In genomic region chr10:46264301-46264700, GRCh38 we compare ENCODE assay signal across 10 cellular contexts. TPM values are rescaled to one million over a fixed set of nuclear protein-coding genes. Genes with fewer than 3 reads are reported as not detected.
"Had no signal": no experiment of that assay in that cellular context is flagged by ENCODE, and none has a peak within 500 bp of the region (broad histone marks: within the 10 kb centered on the region; RNA-seq: fewer than 3 reads in every experiment).

No MANE protein-coding gene starts in this region.

RNA-seq across cellular contexts. Expression of gene ANTXRL, which starts 22.5 kb away (rescaled TPM):
- total RNA-seq: activated CD4-positive, alpha-beta memory T cell treated with anti-CD3 and anti-CD28 coated beads for 36 hours; activated CD4-positive, alpha-beta T cell treated with anti-CD3 and anti-CD28 coated beads for 36 hours; activated CD8-positive, alpha-beta memory T cell treated with anti-CD3 and anti-CD28 coated beads for 36 hours; activated naive CD8-positive, alpha-beta T cell treated with anti-CD3 and anti-CD28 coated beads for 36 hours; activated T-cell treated with anti-CD3 and anti-CD28 coated beads, Interleukin-2, amount 50 U/mL, for 4 hours; activated T-helper 1 cell treated with anti-CD3 and anti-CD28 coated beads, Interleukin-12 subunit alpha, Interleukin-12 subunit beta, Interleukin-2, Interleukin-4 antibody, amounts not matched to agents 30 ng/mL and 10 ng/mL and 1 ng/mL, durations not matched to agents 14 hours and 24 hours and 36 hours; ascending aorta; cardiac muscle cell; Right ventricle myocardium superior; T-helper 1 cell treated with Interleukin-12 subunit alpha and Interleukin-12 subunit beta and Interleukin-4 antibody, amounts not matched to agents 30 ng/mL and 1 ng/mL, for 36 hours had no signal
- polyA plus RNA-seq: cardiac muscle cell had no signal
